8 cellular contexts compared by ENCODE assay signal in genomic region chr2:162072976-162073775, GRCh38.
A peak's percentile ranks its signal among the peaks of the same experiment; 100 is the strongest.
DNase-seq lines count a peak whose midpoint lies in the region; ATAC-seq lines count a peak whose summit lies in the region.

No MANE protein-coding gene starts in this region.

- H3K27ac Mint-ChIP-seq in activated naive CD4-positive, alpha-beta T cell treated with anti-CD3 and anti-CD28 coated beads, Interleukin-2, amount 50 U/mL, for 24 hours = peak overlapping the region; percentile 87

- peaks cover 62% of the 10 kb centered on the region for H3K4me1 Mint-ChIP-seq in activated naive CD4-positive, alpha-beta T cell treated with anti-CD3 and anti-CD28 coated beads, Interleukin-2, amount 50 U/mL, for 24 hours

- H3K4me3 ChIP-seq in HUES6 (ENCODE audit: low read depth, low read length) (peak overlapping the region; percentile 75), iPS-11a (ENCODE audit: low read depth, low read length) (peak overlapping the region; percentile 65), skin epidermis (peak overlapping the region; percentile 40 to 66 (median 54))

- H3K4me1 ChIP-seq in HUES6 (ENCODE audit: control insufficient read depth, insufficient read depth, low read length) = peaks cover 24% of the 10 kb centered on the region

- peaks cover 39% of the 10 kb centered on the region for H3K27me3 ChIP-seq in HUES6 (ENCODE audit: control insufficient read depth, insufficient read depth, low read length)

- peaks cover 6% of the 10 kb centered on the region for H3K9me3 Mint-ChIP-seq in activated naive CD4-positive, alpha-beta T cell treated with anti-CD3 and anti-CD28 coated beads, Interleukin-2, amount 50 U/mL, for 24 hours

- no peak overlapping the region for H3K27ac ChIP-seq in HUES6 (ENCODE audit: low read depth, low read length)
- peak overlapping the region in 19 of 21 experiments; percentile 17 to 97 (median 72) for H3K27ac ChIP-seq in skin epidermis

- peaks cover 8% of the 10 kb centered on the region for H3K36me3 Mint-ChIP-seq in activated naive CD4-positive, alpha-beta T cell treated with anti-CD3 and anti-CD28 coated beads, Interleukin-2, amount 50 U/mL, for 24 hours

- peak overlapping the region; percentile 78 for H3K9ac ChIP-seq in HUES6 (ENCODE audit: low read length)

- no peaks in the 10 kb centered on the region for H3K27me3 Mint-ChIP-seq in activated naive CD4-positive, alpha-beta T cell treated with anti-CD3 and anti-CD28 coated beads, Interleukin-2, amount 50 U/mL, for 24 hours

- peak; percentile 18 for DNase-seq in ACHN

- in situ Hi-C loops in ACHN (cut with HindIII; ENCODE audit: low pct_ligation_motif_present, low pct_unique_long_range_greater_than_20kb, low sequenced_read_pairs) = no loop called here

- peaks cover 7% of the 10 kb centered on the region for H3K9me3 ChIP-seq in HUES6 (ENCODE audit: control insufficient read depth, insufficient read depth, low read depth, low read length)

- ATAC-seq in GM21447 (IDR thresholded peaks at IDR 0.05; ENCODE audit: unreplicated experiment) (no peak), GM18517 (IDR thresholded peaks at IDR 0.05; ENCODE audit: unreplicated experiment) (no peak), HG03378 (IDR thresholded peaks at IDR 0.05; ENCODE audit: unreplicated experiment) (no peak)

- H3K4me3 Mint-ChIP-seq in activated naive CD4-positive, alpha-beta T cell treated with anti-CD3 and anti-CD28 coated beads, Interleukin-2, amount 50 U/mL, for 24 hours = peak overlapping the region; percentile 93

- no peaks in the 10 kb centered on the region for H3K36me3 ChIP-seq in HUES6 (ENCODE audit: control insufficient read depth, insufficient read depth, low read length)
